Comparison of ENCODE assay signal across 2 cellular contexts in the genomic region with DNA sequence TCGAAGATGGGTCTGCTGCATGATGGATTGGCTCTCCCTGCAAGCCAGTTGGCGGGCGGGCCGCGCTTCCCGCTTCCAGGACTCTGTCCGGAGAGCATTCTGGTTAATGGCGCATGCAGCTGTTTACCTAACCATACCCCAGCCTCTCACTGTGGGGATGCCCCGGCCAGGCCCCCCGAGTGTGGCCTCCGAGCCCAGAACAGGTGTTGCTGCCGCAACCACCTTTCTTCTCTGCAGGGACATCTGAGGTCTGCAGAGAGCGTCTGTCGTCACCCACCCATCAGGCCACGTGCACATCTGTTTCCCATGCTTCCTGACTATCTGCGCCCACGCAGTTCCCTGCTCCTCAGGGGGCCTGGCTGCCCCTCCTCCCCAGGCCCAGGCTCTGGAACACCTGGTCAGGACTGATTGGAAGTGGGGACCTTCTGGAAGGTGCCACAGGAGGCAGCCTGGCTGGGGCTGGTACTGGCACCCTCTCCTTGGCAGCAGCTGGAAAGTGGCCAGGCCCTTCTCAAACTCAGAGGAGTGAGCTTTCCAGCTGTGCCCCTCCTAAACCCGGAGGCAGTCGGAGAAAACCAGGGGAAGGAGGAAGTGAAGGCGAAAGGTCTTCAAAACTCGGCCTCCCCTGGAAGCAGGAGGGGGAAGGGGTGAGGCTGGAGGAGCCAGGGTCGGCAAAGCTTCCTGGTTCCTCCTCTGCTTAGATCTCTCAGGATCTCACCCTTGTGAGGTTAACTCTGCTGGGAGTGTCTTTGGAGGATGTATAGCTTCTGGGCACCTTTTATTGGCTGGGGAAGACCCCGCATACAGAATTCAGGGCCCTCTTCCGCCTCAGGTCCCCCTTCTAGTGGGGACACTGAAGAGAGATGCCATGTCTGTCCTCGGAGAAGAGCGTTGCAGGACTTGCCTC.
A peak's percentile ranks its signal among the peaks of the same experiment; 100 is the strongest.
TF ChIP-seq lines count a peak whose summit lies in the region.

No MANE protein-coding gene starts in this region.

TF ChIP-seq in IMR-90, 13 proteins besides CTCF, POLR2A, EP300 and RAD21:
- TF ChIP-seq FOS (IDR thresholded peaks at IDR 0.05; ENCODE audit: low read depth, low read length) (no peak), BHLHE40 (IDR thresholded peaks at IDR 0.05; ENCODE audit: low read depth, low read length) (peak; percentile 72; the same call in 1 of the 2 replicates), CEBPB (IDR thresholded peaks at IDR 0.05; ENCODE audit: low read depth, low read length) (no peak)

TF ChIP-seq in GM23338, 12 proteins besides CTCF, POLR2A, EP300 and RAD21:
- TF ChIP-seq ZNF331 (CRISPR knock-in tag; IDR thresholded peaks at IDR 0.05; ENCODE audit: low read depth) (no peak), EZH2phosphoT487 (IDR thresholded peaks at IDR 0.05; ENCODE audit: unreplicated experiment) (no peak), STAT1 (IDR thresholded peaks at IDR 0.05; ENCODE audit: unreplicated experiment) (no peak), CREB1 (CRISPR knock-in tag; IDR thresholded peaks at IDR 0.05; ENCODE audit: low read depth) (no peak)
- TF ChIP-seq, protein P1, sequence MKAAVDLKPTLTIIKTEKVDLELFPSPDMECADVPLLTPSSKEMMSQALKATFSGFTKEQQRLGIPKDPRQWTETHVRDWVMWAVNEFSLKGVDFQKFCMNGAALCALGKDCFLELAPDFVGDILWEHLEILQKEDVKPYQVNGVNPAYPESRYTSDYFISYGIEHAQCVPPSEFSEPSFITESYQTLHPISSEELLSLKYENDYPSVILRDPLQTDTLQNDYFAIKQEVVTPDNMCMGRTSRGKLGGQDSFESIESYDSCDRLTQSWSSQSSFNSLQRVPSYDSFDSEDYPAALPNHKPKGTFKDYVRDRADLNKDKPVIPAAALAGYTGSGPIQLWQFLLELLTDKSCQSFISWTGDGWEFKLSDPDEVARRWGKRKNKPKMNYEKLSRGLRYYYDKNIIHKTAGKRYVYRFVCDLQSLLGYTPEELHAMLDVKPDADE (IDR thresholded peaks at IDR 0.05): no peak
TF ChIP-seq in GM23338: peak in this region for 0.
